Comparison of ENCODE assay signal across 8 cellular contexts in the genomic region with DNA sequence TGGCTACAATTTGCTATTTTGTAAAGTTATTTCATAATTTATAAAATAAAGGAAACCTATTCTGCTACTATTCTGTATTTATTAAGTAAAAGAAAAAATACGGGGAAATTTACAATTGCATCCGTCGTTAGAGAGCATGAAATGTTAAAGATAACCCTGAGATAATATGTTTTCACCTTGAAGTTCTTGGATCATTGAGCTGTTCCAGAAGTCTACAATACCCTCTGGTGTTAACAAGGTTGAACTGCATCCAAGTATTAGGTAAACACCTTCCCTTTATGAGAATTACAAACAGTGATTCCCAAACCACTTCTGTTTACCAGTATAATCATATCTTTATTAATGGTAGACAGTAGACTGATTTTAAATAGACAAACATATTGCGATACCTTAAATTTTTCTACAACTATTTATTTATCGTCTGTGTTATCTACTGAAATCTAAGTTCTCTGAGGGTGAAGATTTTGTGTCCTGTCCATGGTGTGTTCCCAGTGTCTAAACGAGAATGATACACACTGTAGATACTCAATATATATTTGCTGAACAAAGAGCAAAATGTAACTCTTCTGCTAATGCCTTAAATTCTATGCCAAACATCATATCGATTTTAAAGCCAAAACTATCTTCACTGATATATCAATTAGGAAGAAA. TPM values are rescaled to one million over a fixed set of nuclear protein-coding genes. Genes with fewer than 3 reads are reported as not detected.
A peak's percentile ranks its signal among the peaks of the same experiment; 100 is the strongest.
DNase-seq lines count a peak whose midpoint lies in the region; ATAC-seq and TF ChIP-seq lines count a peak whose summit lies in the region.

No MANE protein-coding gene starts in this region.

- peaks cover 19% of the 10 kb centered on the region for H3K36me3 ChIP-seq in RWPE2 (ENCODE audit: low read depth)
- no peaks in the 10 kb centered on the region for H3K36me3 ChIP-seq in suprapubic skin

- H3K9me3 ChIP-seq in RWPE2 (ENCODE audit: severe bottlenecking) (no peaks in the 10 kb centered on the region), suprapubic skin (no peaks in the 10 kb centered on the region)

- 56% methylated on average over 7 of the region's 7 CpGs for WGBS in suprapubic skin

- no peak for TF ChIP-seq POLR2A in suprapubic skin (IDR thresholded peaks at IDR 0.05)

- in situ Hi-C loops in KBM-7 (cut with MboI; ENCODE audit: low pct_unique_long_range_greater_than_20kb, low sequenced_read_pairs), result no loop called here

- TF ChIP-seq CTCF in GM12872 (IDR thresholded peaks at IDR 0.05; ENCODE audit: insufficient read depth, low read depth, low read length), result peak; percentile 55
- TF ChIP-seq CTCF in RWPE2 (IDR thresholded peaks at IDR 0.05; ENCODE audit: poor library complexity, severe bottlenecking), result peak; percentile 85
- TF ChIP-seq CTCF in fibroblast of pulmonary artery (IDR thresholded peaks at IDR 0.05; ENCODE audit: low read length, missing control alignments), result peak; percentile 61
- TF ChIP-seq CTCF in suprapubic skin (IDR thresholded peaks at IDR 0.05), result peak; percentile 6 to 47

- DNase-seq in KBM-7 (peak; percentile 44), RWPE2 (ENCODE audit: low spot score) (no peak), fibroblast of pulmonary artery (ENCODE audit: low read depth) (peak; percentile 63), suprapubic skin (ENCODE audit: low spot score in 2 of 2) (no peak), midbrain (lab: John Stamatoyannopoulos, UW) (no peak)
- DNase-seq in stimulated activated CD4-positive, alpha-beta T cell treated with anti-CD3 and anti-CD28 coated beads, Interleukin-2, amount 100 ng/mL, for 24 hours, result no peak

- TF ChIP-seq EP300 in suprapubic skin (IDR thresholded peaks at IDR 0.05), result no peak

- H3K27ac ChIP-seq in RWPE2 (ENCODE audit: poor library complexity, severe bottlenecking) (no peak overlapping the region), suprapubic skin (no peak overlapping the region)

- peaks cover 18% of the 10 kb centered on the region for H3K4me1 ChIP-seq in RWPE2 (ENCODE audit: insufficient read depth, poor library complexity, severe bottlenecking)
- H3K4me1 ChIP-seq in suprapubic skin, result no peaks in the 10 kb centered on the region

- H3K27me3 ChIP-seq in RWPE2 (ENCODE audit: insufficient read depth, poor library complexity, severe bottlenecking) (no peaks in the 10 kb centered on the region), suprapubic skin (no peaks in the 10 kb centered on the region)

- ATAC-seq in GM21723 (IDR thresholded peaks at IDR 0.05; ENCODE audit: unreplicated experiment), result peak; percentile 87
- ATAC-seq in RWPE2 (ENCODE audit: low read depth), result peak; percentile 62

- H3K4me3 ChIP-seq in RWPE2 (ENCODE audit: severe bottlenecking), result no peak overlapping the region
- no peak overlapping the region for H3K4me3 ChIP-seq in fibroblast of pulmonary artery (replicated peaks; ENCODE audit: low read depth, low read length)
- H3K4me3 ChIP-seq in suprapubic skin, result no peak overlapping the region

RNA-seq across cellular contexts. Expression of gene TBC1D32, which starts 28.2 kb away (rescaled TPM):
- total RNA-seq in suprapubic skin, result 10 to 100 TPM in 3 of 4 donors, 1 to 10 TPM in 1; 9.1 to 30.6 (median 14.1) TPM

Comparison
In these comparisons a context has a peak if more than half of its experiments do, and no peak if none do; other contexts are left out.
1. CTCF ChIP-seq: peak in every context shown above with its lines; median percentile 85 in RWPE2; 61 in fibroblast of pulmonary artery; 55 in GM12872; 26 in suprapubic skin.
2. DNase-seq: peak in KBM-7 (single experiment) and fibroblast of pulmonary artery (single experiment); none in RWPE2 (single experiment), suprapubic skin (0 of 2), midbrain (single experiment) and stimulated activated CD4-positive, alpha-beta T cell treated with anti-CD3 and anti-CD28 coated beads, Interleukin-2, amount 100 ng/mL, for 24 hours (0 of 2).